ENCODE assay signal across 8 cellular contexts in genomic region chr12:45232771-45233372, GRCh38. TPM values are rescaled to one million over a fixed set of nuclear protein-coding genes. Genes with fewer than 3 reads are reported as not detected.
DNase-seq lines count a peak whose midpoint lies in the region; ATAC-seq and TF ChIP-seq lines count a peak whose summit lies in the region.

No MANE protein-coding gene starts in this region.

- no peak overlapping the region for H3K4me3 ChIP-seq in esophagus (ENCODE audit: low read depth in 1 of 2, low read length in 2 of 2)

- H3K36me3 ChIP-seq in esophagus (ENCODE audit: control insufficient read depth in 2 of 2, insufficient read depth in 2 of 2, low read length in 1 of 2) = no peaks in the 10 kb centered on the region

- POLR2A ChIA-PET in RWPE1 (lab: Yijun Ruan, JAX; ENCODE audit: low non-redundant PET) = no interaction called here

- DNase-seq in GM04504 (ENCODE audit: low read depth) (peak; percentile 93), RWPE1 (ENCODE audit: low spot score) (peak; percentile 94), non-pigmented ciliary epithelial cell (ENCODE audit: low read depth) (peak; percentile 95), SHP77 treated with DMSO at 0.1 percent for 48 hours (lab: John Stamatoyannopoulos, UW) (no peak), epidermal melanocyte (ENCODE audit: insufficient read length, low spot score) (no peak), NCI-H1105 treated with DMSO at 0.1 percent for 48 hours (lab: John Stamatoyannopoulos, UW) (no peak)

- no peaks in the 10 kb centered on the region for H3K9me3 ChIP-seq in esophagus (ENCODE audit: control insufficient read depth in 2 of 2, insufficient read depth in 1 of 2, low read depth in 1 of 2, low read length in 1 of 2)

- H3K4me1 ChIP-seq in esophagus (ENCODE audit: control insufficient read depth in 2 of 2, insufficient read depth in 2 of 2, low read length in 1 of 2) = peaks cover 3 to 6% of the 10 kb centered on the region in 2 donors

- no peak for TF ChIP-seq CTCF in RWPE1 (conservative IDR thresholded peaks at IDR 0.05; ENCODE audit: low read depth)

- CTCF ChIA-PET in RWPE1 (lab: Yijun Ruan, JAX) = interaction anchor here (0.6 kb wide), 2 partner anchors 56 to 209 kb away, joined by 3 to 5 read pairs; no protein-coding TSS in a partner anchor

- ATAC-seq in HG02610 (IDR thresholded peaks at IDR 0.05; ENCODE audit: unreplicated experiment) = peak; percentile 76

- 39 to 44% methylated on average over 6 of the region's 6 CpGs for WGBS in esophagus, 2 donors

- no peaks in the 10 kb centered on the region for H3K27me3 ChIP-seq in esophagus (ENCODE audit: control insufficient read depth in 1 of 2, insufficient read depth in 2 of 2, low read length in 2 of 2)

- H3K27ac ChIP-seq in RWPE1 = peak overlapping the region; percentile 76
- H3K27ac ChIP-seq in esophagus (ENCODE audit: low read depth in 2 of 2, low read length in 1 of 2) = peak overlapping the region; percentile 54 to 68

RNA-seq across cellular contexts. Expression of gene ANO6, which starts 17.0 kb away (rescaled TPM):
- 1 to 10 TPM; 2.6 to 6.9 TPM for polyA plus RNA-seq in esophagus

Comparison
In these comparisons a context has a peak if more than half of its experiments do, and no peak if none do; other contexts are left out.
1. DNase-seq: peak in GM04504 (single experiment), RWPE1 (single experiment) and non-pigmented ciliary epithelial cell (single experiment); none in SHP77 treated with DMSO at 0.1 percent for 48 hours (single experiment), epidermal melanocyte (single experiment) and NCI-H1105 treated with DMSO at 0.1 percent for 48 hours (single experiment).